Comparison of ENCODE assay signal across 14 cellular contexts in genomic region chr10:24962998-24963397, GRCh38. TPM values are rescaled to one million over a fixed set of nuclear protein-coding genes. Genes with fewer than 3 reads are reported as not detected.
DNase-seq lines count a peak whose midpoint lies in the region; ATAC-seq, FAIRE-seq and TF ChIP-seq lines count a peak whose summit lies in the region.
"Had no signal": no experiment of that assay in that cellular context is flagged by ENCODE, and none has a peak within 500 bp of the region (broad histone marks: within the 10 kb centered on the region; RNA-seq: fewer than 3 reads in every experiment).

No MANE protein-coding gene starts in this region.

- BruUV-seq in K562 (replicated peaks; lab: Mats Ljungman, UMichigan): no TSS peak

- no peak overlapping the region for H3K4me3 ChIP-seq in K562
- H3K4me3 ChIP-seq in left lung: no peak overlapping the region
- no peak overlapping the region for H3K4me3 ChIP-seq in lower leg skin (ENCODE audit: low read depth, poor library complexity, severe bottlenecking)
- H3K4me3 ChIP-seq: heart left ventricle had no signal

- H3K9ac ChIP-seq in K562 (ENCODE audit: insufficient read depth in 1 of 2, low read depth in 2 of 2, low read length in 2 of 2): no peak overlapping the region

- DNase-seq in ACHN (peak; percentile 68), HFFc6 (peak; percentile 5), K562 (ENCODE audit: extremely low read depth in 1 of 4, low spot score in 3 of 4) (peak in 1 of 4 experiments; percentile 40), left lung (no peak), lower leg skin (ENCODE audit: low spot score in 2 of 2) (no peak), foreskin melanocyte (no peak), NCI-H2171 treated with DMSO at 0.1 percent for 48 hours (lab: John Stamatoyannopoulos, UW) (no peak), GM12891 (ENCODE audit: insufficient read length, low spot score) (no peak)
- DNase-seq: activated CD8-positive, alpha-beta memory T cell treated with anti-CD3 and anti-CD28 coated beads, Interleukin-2, amount 50 U/mL, for 4 hours; amygdala; BE2C; heart left ventricle; MM.1S had no signal

- in situ Hi-C loops in ACHN (cut with HindIII; ENCODE audit: low pct_ligation_motif_present, low pct_unique_long_range_greater_than_20kb, low sequenced_read_pairs) (no loop called here), K562 (cut with MboI) (no loop called here)

- TF ChIP-seq CTCF in HFFc6 (IDR thresholded peaks at IDR 0.05) (no peak), K562 (IDR thresholded peaks at IDR 0.05 in 2 of 3, conservative IDR thresholded peaks at IDR 0.05 in 1 of 3; ENCODE audit: insufficient read depth in 2 of 3, low read depth in 1 of 3, low read length in 3 of 3) (no peak), left lung (IDR thresholded peaks at IDR 0.05) (no peak), lower leg skin (IDR thresholded peaks at IDR 0.05) (no peak)

- TF ChIP-seq EP300 in K562 (IDR thresholded peaks at IDR 0.05; ENCODE audit: low read length): no peak

- H3K4me1 Mint-ChIP-seq in HFFc6 (ENCODE audit: low read depth): peaks cover 40% of the 10 kb centered on the region

- H3K27ac ChIP-seq in K562 (ENCODE audit: extremely low read depth, low read depth, low read length) (no peak overlapping the region), left lung (no peak overlapping the region)

- H3K27me3 Mint-ChIP-seq in HFFc6 (ENCODE audit: insufficient read depth): peaks cover 2% of the 10 kb centered on the region; the same call in 1 of the 2 replicates

- H3K36me3 ChIP-seq in K562 (ENCODE audit: control insufficient read depth, insufficient read depth, low read length) (no peaks in the 10 kb centered on the region), left lung (no peaks in the 10 kb centered on the region)
- H3K36me3 ChIP-seq: BE2C, heart left ventricle had no signal

- H4K20me1 ChIP-seq in K562 (replicated peaks; ENCODE audit: control insufficient read depth, insufficient read depth, low read length): no peaks in the 10 kb centered on the region

- H3K79me2 ChIP-seq in K562 (ENCODE audit: control insufficient read depth, insufficient read depth, low read length): no peaks in the 10 kb centered on the region

- no peak overlapping the region for H3K27ac Mint-ChIP-seq in HFFc6
- H3K27ac Mint-ChIP-seq: memory B cell had no signal

- no peaks in the 10 kb centered on the region for H3K9me1 ChIP-seq in K562 (ENCODE audit: control insufficient read depth, insufficient read depth, low read length)

- intact Hi-C loops in K562 (cut with micrococcal nuclease) (no loop called here), left lung (cut with DNase I) (no loop called here), lower leg skin (cut with DNase I; ENCODE audit: low total_unique reads) (no loop called here)

- H3K36me3 Mint-ChIP-seq in HFFc6 (ENCODE audit: low read depth): no peaks in the 10 kb centered on the region

- peak overlapping the region; percentile 27; the same call in 1 of the 2 replicates for H2AFZ ChIP-seq in K562 (ENCODE audit: low read depth, low read length)

- H3K4me3 Mint-ChIP-seq in HFFc6: no peak overlapping the region
- H3K4me3 Mint-ChIP-seq: memory B cell had no signal

- ATAC-seq in K562: peak; percentile 32; the same call in 2 of the 3 replicates
- ATAC-seq in left lung: peak; percentile 53
- ATAC-seq: heart left ventricle had no signal

- no peak overlapping the region for H3K4me2 ChIP-seq in K562 (ENCODE audit: insufficient read depth, low read length)

- no peak for TF ChIP-seq RAD21 in K562 (CRISPR knock-in tag; conservative IDR thresholded peaks at IDR 0.05 in 1 of 2, IDR thresholded peaks at IDR 0.05 in 1 of 2)

- POLR2A ChIA-PET in K562 (lab: Yijun Ruan, JAX): interaction anchor here (1.1 to 1.7 kb wide), 3 partner anchors 9 to 118 kb away, joined by 3 to 4 read pairs (median 3); no protein-coding TSS in a partner anchor

- 19% methylated on average over 3 of the region's 3 CpGs for WGBS in K562 (ENCODE audit: insufficient coverage, low coverage, missing lambda C conversion rate)
- 57 to 62% methylated on average over 3 of the region's 3 CpGs for WGBS in lower leg skin, 2 donors

- no peaks in the 10 kb centered on the region for H3K9me3 ChIP-seq in K562 (replicated peaks; ENCODE audit: control insufficient read depth, insufficient read depth, low read depth, low read length)
- no peaks in the 10 kb centered on the region for H3K9me3 ChIP-seq in left lung
- H3K9me3 ChIP-seq: BE2C, heart left ventricle had no signal

- FAIRE-seq in K562 (lab: Jason Lieb, UNC): no peak
- no peak for FAIRE-seq in GM12891 (lab: Jason Lieb, UNC)

- H3K27me3 ChIP-seq in K562 (ENCODE audit: control insufficient read depth in 2 of 2, insufficient read depth in 2 of 2, low read length in 2 of 2) (no peaks in the 10 kb centered on the region), left lung (no peaks in the 10 kb centered on the region)
- H3K27me3 ChIP-seq: BE2C, heart left ventricle had no signal

- H3K4me1 ChIP-seq in K562 (replicated peaks in 1 of 2; ENCODE audit: control insufficient read depth in 2 of 2, insufficient read depth in 2 of 2, low read length in 2 of 2) (peaks cover 0 to 21% of the 10 kb centered on the region in 2 experiments; a peak in 3 of 5 replicates), left lung (no peaks in the 10 kb centered on the region)
- H3K4me1 ChIP-seq: BE2C had no signal

- no peaks in the 10 kb centered on the region for H3K9me3 Mint-ChIP-seq in HFFc6
- H3K9me3 Mint-ChIP-seq: memory B cell had no signal

- TF ChIP-seq POLR2A in K562 (conservative IDR thresholded peaks at IDR 0.05) (no peak), lower leg skin (IDR thresholded peaks at IDR 0.05) (no peak), GM12891 (IDR thresholded peaks at IDR 0.05; ENCODE audit: low read depth, low read length) (no peak)

- CTCF ChIA-PET in K562 (lab: Yijun Ruan, JAX; ENCODE audit: low intra/inter-chr PET ratio): no interaction called here

RNA-seq across cellular contexts. Expression of gene PRTFDC1, which starts 10.6 kb away (rescaled TPM):
- total RNA-seq in HFFc6 (2021; fragmentation: NEBNext Ultra II Directional; extraction: Animal tissue kit (Norgen Biotek cat#: 25700)): 10 to 100 TPM; 16.2 to 32.6 (median 29.0) TPM
- total RNA-seq in K562 (2011; cell fraction: chromatin; rRNA removed; ENCODE audit: low replicate concordance): 3.9 and 7.0 TPM in 2 replicates
- total RNA-seq in K562 (2011; cell fraction: nucleolus; rRNA removed): 2.5 and 3.3 TPM in 2 replicates
- 3.3 and 4.6 TPM in 2 replicates for total RNA-seq in K562 (2011; cell fraction: nucleoplasm; rRNA removed)
- 6.0 and 7.0 TPM in 2 replicates for total RNA-seq in K562 (2014; rRNA removed)
- total RNA-seq in K562 (2014; rRNA removed; fragmentation: Illumina TruSeq; extraction: Trizol): 10.0 and 14.4 TPM in 2 replicates
- total RNA-seq in K562 (2015; rRNA removed; fragmentation: Illumina TruSeq; extraction: Trizol): 9.4 and 9.5 TPM in 2 replicates
- total RNA-seq in K562 (2021): 7.5 and 8.0 TPM in 2 replicates
- polyA plus RNA-seq in K562 (2011; rRNA removed): 17.4 and 27.6 TPM in 2 replicates
- 6.6 and 11.7 TPM in 2 replicates for polyA plus RNA-seq in K562 (2011; cell fraction: cytosol; rRNA removed)
- 7.0 and 9.7 TPM in 2 replicates for polyA plus RNA-seq in K562 (2011; cell fraction: nucleus; rRNA removed)
- 12.9 and 14.9 TPM in 2 replicates for polyA plus RNA-seq in K562 (2012)
- 10.7 and 12.5 TPM in 2 replicates for polyA plus RNA-seq in K562 (2014; fragmentation: Illumina TruSeq; extraction: Trizol)
- 10 to 100 TPM; 19.0 to 19.7 TPM for polyA plus RNA-seq in K562 (2014; fragmentation: Nextera tagmentation; extraction: Ambion mirVana)
- 9.1 TPM in 2 replicates for polyA plus RNA-seq in K562 (2014; rRNA removed)
- polyA minus RNA-seq in K562 (2011; rRNA and poly(A)+ RNA removed): 24.3 and 33.2 TPM in 2 replicates
- 1.8 and 8.7 TPM in 2 replicates for polyA minus RNA-seq in K562 (2011; cell fraction: cytosol; rRNA and poly(A)+ RNA removed)
- polyA minus RNA-seq in K562 (2011; cell fraction: nucleus; rRNA and poly(A)+ RNA removed): 4.0 and 7.3 TPM in 2 replicates
- total RNA-seq in left lung: 1 to 10 TPM; 5.2 to 8.2 TPM
- 1 to 10 TPM in 1 of 4 donors, under 1 TPM in 1, not detected in 2; 0.45 to 1.3 TPM for total RNA-seq in lower leg skin
- polyA plus RNA-seq in GM12891 (2012; ENCODE audit: low read depth, missing spikeins): 1.2 TPM

RNA-seq across cellular contexts. Expression of gene ENKUR, which starts 53.0 kb away (rescaled TPM):
- under 1 TPM in 5 of 6 experiments, not detected in 1; 0.14 to 0.33 (median 0.23) TPM for total RNA-seq in HFFc6 (2021; fragmentation: NEBNext Ultra II Directional; extraction: Animal tissue kit (Norgen Biotek cat#: 25700))
- total RNA-seq in K562 (2011; cell fraction: chromatin; rRNA removed; ENCODE audit: low replicate concordance): 0.25 and 0.79 TPM in 2 replicates
- 0.13 TPM in 1 of 2 replicates, not detected in the other for total RNA-seq in K562 (2011; cell fraction: nucleolus; rRNA removed)
- 0.61 TPM in 1 of 2 replicates, not detected in the other for total RNA-seq in K562 (2011; cell fraction: nucleoplasm; rRNA removed)
- total RNA-seq in K562 (2014; rRNA removed) (0.12 and 0.14 TPM in 2 replicates), K562 (2014; rRNA removed; fragmentation: Illumina TruSeq; extraction: Trizol) (0.06 and 0.25 TPM in 2 replicates), K562 (2015; rRNA removed; fragmentation: Illumina TruSeq; extraction: Trizol) (0.11 TPM in 2 replicates), K562 (2021) (0.09 and 0.20 TPM in 2 replicates), left lung (1 to 10 TPM in 1 of 2 donors, under 1 TPM in 1; 0.06 to 4.3 TPM), lower leg skin (not detected)
- polyA plus RNA-seq in K562 (2011; rRNA removed) (0.19 and 0.46 TPM in 2 replicates), K562 (2014; fragmentation: Illumina TruSeq; extraction: Trizol) (0.21 TPM in 1 of 2 replicates, not detected in the other), K562 (2014; fragmentation: Nextera tagmentation; extraction: Ambion mirVana) (under 1 TPM; 0.06 to 0.07 TPM), K562 (2014; rRNA removed) (0.28 TPM in 1 of 2 replicates, not detected in the other)
- 0.03 and 0.09 TPM in 2 replicates for polyA plus RNA-seq in K562 (2011; cell fraction: cytosol; rRNA removed)
- polyA plus RNA-seq in K562 (2011; cell fraction: nucleus; rRNA removed): 0.14 and 0.15 TPM in 2 replicates
- 0.14 and 0.23 TPM in 2 replicates for polyA plus RNA-seq in K562 (2012)
- 0.21 and 0.28 TPM in 2 replicates for polyA minus RNA-seq in K562 (2011; rRNA and poly(A)+ RNA removed)
- polyA minus RNA-seq in K562 (2011; cell fraction: cytosol; rRNA and poly(A)+ RNA removed): not detected in 2 replicates
- 0.22 TPM in 1 of 2 replicates, not detected in the other for polyA minus RNA-seq in K562 (2011; cell fraction: nucleus; rRNA and poly(A)+ RNA removed)
- not detected for polyA plus RNA-seq in GM12891 (2012; ENCODE audit: low read depth, missing spikeins)

RNA-seq across cellular contexts. Expression of gene THNSL1, which starts 53.4 kb away (rescaled TPM):
- 1 to 10 TPM; 2.8 to 4.4 (median 3.6) TPM for total RNA-seq in HFFc6 (2021; fragmentation: NEBNext Ultra II Directional; extraction: Animal tissue kit (Norgen Biotek cat#: 25700))
- total RNA-seq in K562 (2011; cell fraction: chromatin; rRNA removed; ENCODE audit: low replicate concordance): 1.1 and 3.9 TPM in 2 replicates
- 0.33 and 0.92 TPM in 2 replicates for total RNA-seq in K562 (2011; cell fraction: nucleolus; rRNA removed)
- total RNA-seq in K562 (2011; cell fraction: nucleoplasm; rRNA removed): 1.5 and 2.0 TPM in 2 replicates
- total RNA-seq in K562 (2014; rRNA removed): 3.2 and 4.7 TPM in 2 replicates
- total RNA-seq in K562 (2014; rRNA removed; fragmentation: Illumina TruSeq; extraction: Trizol): 8.6 and 8.9 TPM in 2 replicates
- 5.8 and 6.3 TPM in 2 replicates for total RNA-seq in K562 (2015; rRNA removed; fragmentation: Illumina TruSeq; extraction: Trizol)
- total RNA-seq in K562 (2021): 6.2 and 6.4 TPM in 2 replicates
- 6.0 and 7.5 TPM in 2 replicates for polyA plus RNA-seq in K562 (2011; rRNA removed)
- polyA plus RNA-seq in K562 (2011; cell fraction: cytosol; rRNA removed): 1.3 and 2.5 TPM in 2 replicates
- 1.4 and 2.0 TPM in 2 replicates for polyA plus RNA-seq in K562 (2011; cell fraction: nucleus; rRNA removed)
- 3.5 and 5.3 TPM in 2 replicates for polyA plus RNA-seq in K562 (2012)
- polyA plus RNA-seq in K562 (2014; fragmentation: Illumina TruSeq; extraction: Trizol): 6.4 and 7.0 TPM in 2 replicates
- 1 to 10 TPM; 5.9 to 7.6 TPM for polyA plus RNA-seq in K562 (2014; fragmentation: Nextera tagmentation; extraction: Ambion mirVana)
- 4.2 and 4.5 TPM in 2 replicates for polyA plus RNA-seq in K562 (2014; rRNA removed)
- polyA minus RNA-seq in K562 (2011; rRNA and poly(A)+ RNA removed): 6.9 and 9.7 TPM in 2 replicates
- 2.4 and 3.3 TPM in 2 replicates for polyA minus RNA-seq in K562 (2011; cell fraction: cytosol; rRNA and poly(A)+ RNA removed)
- polyA minus RNA-seq in K562 (2011; cell fraction: nucleus; rRNA and poly(A)+ RNA removed): 1.3 and 3.0 TPM in 2 replicates
- total RNA-seq in left lung: 1 to 10 TPM; 3.9 to 4.1 TPM
- total RNA-seq in lower leg skin: 1 to 10 TPM in 3 of 4 donors, under 1 TPM in 1; 0.80 to 2.6 (median 1.6) TPM
- polyA plus RNA-seq in GM12891 (2012; ENCODE audit: low read depth, missing spikeins): 1.9 TPM

Comparison
In these comparisons a context has a peak if more than half of its experiments do, and no peak if none do; other contexts are left out.
1. DNase-seq: peak in ACHN (single experiment) and HFFc6 (single experiment); none in left lung (0 of 2), lower leg skin (0 of 2), foreskin melanocyte (single experiment), NCI-H2171 treated with DMSO at 0.1 percent for 48 hours (single experiment) and GM12891 (single experiment).